In the genomic region with DNA sequence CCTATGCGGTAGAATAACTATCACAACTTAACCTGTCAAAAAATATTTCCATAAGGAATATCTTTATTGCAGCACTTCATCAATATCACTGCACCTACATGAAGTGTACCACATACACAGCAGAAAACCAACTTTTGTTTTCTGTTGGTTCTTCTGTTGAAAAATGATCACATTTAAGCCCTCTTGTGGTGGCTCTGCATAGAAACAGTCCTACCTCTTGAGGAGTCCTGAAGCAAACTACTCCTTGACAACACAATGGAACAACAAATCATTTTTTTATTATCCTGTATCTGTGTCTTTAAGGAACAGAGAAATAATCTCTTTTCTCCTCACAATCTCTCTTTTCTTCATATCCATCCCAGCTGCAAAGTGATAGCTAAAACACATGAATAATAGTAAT, we compare ENCODE assay signal across 9 cellular contexts. TPM values are rescaled to one million over a fixed set of nuclear protein-coding genes. Genes with fewer than 3 reads are reported as not detected.
DNase-seq lines count a peak whose midpoint lies in the region; ATAC-seq, FAIRE-seq and TF ChIP-seq lines count a peak whose summit lies in the region.
"Had no signal": no experiment of that assay in that cellular context is flagged by ENCODE, and none has a peak within 500 bp of the region (broad histone marks: within the 10 kb centered on the region; RNA-seq: fewer than 3 reads in every experiment).

No MANE protein-coding gene starts in this region.

- H2AFZ ChIP-seq in neural progenitor cell (replicated peaks) = no peak overlapping the region

- H3K4me1 Mint-ChIP-seq in neural progenitor cell = peaks cover 8% of the 10 kb centered on the region
- H3K4me1 Mint-ChIP-seq in CD4-positive, alpha-beta memory T cell = no peaks in the 10 kb centered on the region
- H3K4me1 Mint-ChIP-seq in stimulated activated naive CD8-positive, alpha-beta T cell treated with anti-CD3 and anti-CD28 coated beads, Interleukin-15, amount 100 ng/mL, for 72 hours = no peaks in the 10 kb centered on the region
- H3K4me1 Mint-ChIP-seq: IgD-negative memory B cell had no signal

- H3K27me3 ChIP-seq in neural progenitor cell = no peaks in the 10 kb centered on the region
- no peaks in the 10 kb centered on the region for H3K27me3 ChIP-seq in CD4-positive, alpha-beta memory T cell (ENCODE audit: insufficient read depth, low read length)

- H3F3A ChIP-seq in neural progenitor cell (ENCODE audit: low read depth) = no peaks in the 10 kb centered on the region

- in situ Hi-C loops in GM13977 (cut with MboI; ENCODE audit: low pct_unique_long_range_greater_than_20kb, low sequenced_read_pairs, unreplicated experiment) = loop anchor here (25.0 kb wide), 3 partner anchors 349 to 799 kb away; no protein-coding TSS in a partner anchor

- peaks cover 5% of the 10 kb centered on the region for H3K4me1 ChIP-seq in neural progenitor cell
- no peaks in the 10 kb centered on the region for H3K4me1 ChIP-seq in CD4-positive, alpha-beta memory T cell (ENCODE audit: insufficient read depth, low read length)

- H3K4me2 ChIP-seq in neural progenitor cell = no peak overlapping the region

- POLR2A ChIA-PET in CD4-positive, alpha-beta memory T cell (lab: Charles Lee; ENCODE audit: partially characterized antibody) = no interaction called here

- no peaks in the 10 kb centered on the region for H3K79me2 ChIP-seq in neural progenitor cell (ENCODE audit: low read depth)

- no peaks in the 10 kb centered on the region for H3K27me3 Mint-ChIP-seq in neural progenitor cell (ENCODE audit: insufficient read depth, low read depth)
- peaks cover 0 to 1% of the 10 kb centered on the region in 2 donors for H3K27me3 Mint-ChIP-seq in CD4-positive, alpha-beta memory T cell
- no peaks in the 10 kb centered on the region for H3K27me3 Mint-ChIP-seq in stimulated activated naive CD8-positive, alpha-beta T cell treated with anti-CD3 and anti-CD28 coated beads, Interleukin-15, amount 100 ng/mL, for 72 hours
- H3K27me3 Mint-ChIP-seq: IgD-negative memory B cell had no signal

- H3K9ac ChIP-seq in neural progenitor cell = no peak overlapping the region

- H3K4me3 Mint-ChIP-seq in neural progenitor cell = no peak overlapping the region
- no peak overlapping the region for H3K4me3 Mint-ChIP-seq in CD4-positive, alpha-beta memory T cell
- H3K4me3 Mint-ChIP-seq in stimulated activated naive CD8-positive, alpha-beta T cell treated with anti-CD3 and anti-CD28 coated beads, Interleukin-15, amount 100 ng/mL, for 72 hours = no peak overlapping the region
- H3K4me3 Mint-ChIP-seq: IgD-negative memory B cell had no signal

- DNase-seq in GM13977 (ENCODE audit: low spot score) (peak; percentile 25), HTR-8/SVneo (ENCODE audit: insufficient read length, low spot score) (peak; percentile 13), astrocyte of the hippocampus (ENCODE audit: low read depth, low spot score) (peak; percentile 46), neural progenitor cell (ENCODE audit: low spot score) (peak; percentile 46), NCI-H345 treated with DMSO at 0.1 percent for 48 hours (lab: John Stamatoyannopoulos, UW; ENCODE audit: unreplicated experiment) (no peak), NCI-H146 treated with DMSO at 0.1 percent for 48 hours (lab: John Stamatoyannopoulos, UW; ENCODE audit: unreplicated experiment) (no peak)
- DNase-seq in CD4-positive, alpha-beta memory T cell = no peak
- no peak for DNase-seq in stimulated activated naive CD8-positive, alpha-beta T cell treated with anti-CD3 and anti-CD28 coated beads, Interleukin-15, amount 100 ng/mL, for 72 hours

- no peak overlapping the region for H3K27ac Mint-ChIP-seq in neural progenitor cell
- no peak overlapping the region for H3K27ac Mint-ChIP-seq in CD4-positive, alpha-beta memory T cell
- no peak overlapping the region for H3K27ac Mint-ChIP-seq in stimulated activated naive CD8-positive, alpha-beta T cell treated with anti-CD3 and anti-CD28 coated beads, Interleukin-15, amount 100 ng/mL, for 72 hours
- H3K27ac Mint-ChIP-seq: IgD-negative memory B cell had no signal

- H3K27ac ChIP-seq in neural progenitor cell = no peak overlapping the region
- no peak overlapping the region for H3K27ac ChIP-seq in CD4-positive, alpha-beta memory T cell (ENCODE audit: low read depth, low read length)

- no peaks in the 10 kb centered on the region for H3K9me3 Mint-ChIP-seq in neural progenitor cell
- H3K9me3 Mint-ChIP-seq in CD4-positive, alpha-beta memory T cell = no peaks in the 10 kb centered on the region
- no peaks in the 10 kb centered on the region for H3K9me3 Mint-ChIP-seq in stimulated activated naive CD8-positive, alpha-beta T cell treated with anti-CD3 and anti-CD28 coated beads, Interleukin-15, amount 100 ng/mL, for 72 hours
- H3K9me3 Mint-ChIP-seq: IgD-negative memory B cell had no signal

- intact Hi-C loops in CD4-positive, alpha-beta memory T cell (cut with micrococcal nuclease) = no loop called here

- no peaks in the 10 kb centered on the region for H3K9me3 ChIP-seq in neural progenitor cell (ENCODE audit: low read depth)
- no peaks in the 10 kb centered on the region for H3K9me3 ChIP-seq in CD4-positive, alpha-beta memory T cell (ENCODE audit: control insufficient read depth in 1 of 2, low read length in 2 of 2)

- H3K36me3 Mint-ChIP-seq in neural progenitor cell = no peaks in the 10 kb centered on the region
- H3K36me3 Mint-ChIP-seq in CD4-positive, alpha-beta memory T cell = no peaks in the 10 kb centered on the region
- H3K36me3 Mint-ChIP-seq: IgD-negative memory B cell had no signal

- H3K36me3 ChIP-seq in neural progenitor cell = no peaks in the 10 kb centered on the region
- no peaks in the 10 kb centered on the region for H3K36me3 ChIP-seq in CD4-positive, alpha-beta memory T cell (ENCODE audit: insufficient read depth, low read length)

- no peak for ATAC-seq in stimulated activated naive CD8-positive, alpha-beta T cell treated with anti-CD3 and anti-CD28 coated beads, Interleukin-15, amount 100 ng/mL, for 72 hours

- FAIRE-seq in HTR-8/SVneo (lab: Jason Lieb, UNC) = no peak

- TF ChIP-seq CTCF in GM13977 (IDR thresholded peaks at IDR 0.05; ENCODE audit: extremely low read depth, insufficient read depth, missing control alignments) = peak; percentile 44
- peak; percentile 65 for TF ChIP-seq CTCF in neural progenitor cell (IDR thresholded peaks at IDR 0.05)

- H3K4me3 ChIP-seq in neural progenitor cell = no peak overlapping the region
- no peak overlapping the region for H3K4me3 ChIP-seq in CD4-positive, alpha-beta memory T cell (ENCODE audit: low read length in 2 of 2)

- H4K20me1 ChIP-seq in neural progenitor cell (ENCODE audit: low read depth) = no peaks in the 10 kb centered on the region

- CTCF ChIA-PET in CD4-positive, alpha-beta memory T cell (lab: Charles Lee; ENCODE audit: partially characterized antibody) = no interaction called here

RNA-seq across cellular contexts. Expression of a gene that starts 39.8 kb away (rescaled TPM):
- 0.06 TPM in 1 of 2 replicates, not detected in the other for total RNA-seq in neural progenitor cell (ENCODE audit: low replicate concordance)
- not detected for total RNA-seq in CD4-positive, alpha-beta memory T cell
- not detected for polyA plus RNA-seq in CD4-positive, alpha-beta memory T cell
- polyA plus RNA-seq: IgD-negative memory B cell had no signal

Comparison
In these comparisons a context has a peak if more than half of its experiments do, and no peak if none do; other contexts are left out.
1. DNase-seq: peak in GM13977 (single experiment), HTR-8/SVneo (single experiment), astrocyte of the hippocampus (single experiment) and neural progenitor cell (single experiment); none in CD4-positive, alpha-beta memory T cell (0 of 5), NCI-H345 treated with DMSO at 0.1 percent for 48 hours (single experiment), stimulated activated naive CD8-positive, alpha-beta T cell treated with anti-CD3 and anti-CD28 coated beads, Interleukin-15, amount 100 ng/mL, for 72 hours (0 of 2) and NCI-H146 treated with DMSO at 0.1 percent for 48 hours (single experiment).